12 cellular contexts compared by ENCODE assay signal in genomic region chr19:39449116-39449797, GRCh38. TPM values are rescaled to one million over a fixed set of nuclear protein-coding genes. Genes with fewer than 3 reads are reported as not detected.
A peak's percentile ranks its signal among the peaks of the same experiment; 100 is the strongest.
DNase-seq lines count a peak whose midpoint lies in the region; ATAC-seq and TF ChIP-seq lines count a peak whose summit lies in the region.
"Had no signal": no experiment of that assay in that cellular context is flagged by ENCODE, and none has a peak within 500 bp of the region (broad histone marks: within the 10 kb centered on the region; RNA-seq: fewer than 3 reads in every experiment).

No MANE protein-coding gene starts in this region.

- no peaks in the 10 kb centered on the region for H3K9me2 ChIP-seq in OCI-LY1 (ENCODE audit: low read depth, low read length)

- no peak for TF ChIP-seq CTCF in OCI-LY1 (IDR thresholded peaks at IDR 0.05; ENCODE audit: low read length)
- no peak for TF ChIP-seq CTCF in osteoblast (IDR thresholded peaks at IDR 0.05; ENCODE audit: extremely low read depth, low read depth, low read length)
- TF ChIP-seq CTCF in foreskin keratinocyte (conservative IDR thresholded peaks at IDR 0.05) = no peak

- H3K9ac ChIP-seq in OCI-LY1 (ENCODE audit: low read length) = peak overlapping the region; percentile 35; the same call in 1 of the 2 replicates

- H2AFZ ChIP-seq in OCI-LY1 (ENCODE audit: low read length) = no peak overlapping the region
- no peak overlapping the region for H2AFZ ChIP-seq in osteoblast (ENCODE audit: low read length)

- DNase-seq in activated CD4-positive, alpha-beta T cell treated with anti-CD3 and anti-CD28 coated beads, Interleukin-2, amount 10 ng/mL, durations not matched to agents 24 days and 14 days = no peak
- DNase-seq in activated CD4-positive, alpha-beta T cell treated with anti-CD3 and anti-CD28 coated beads, Interleukin-2, amount 50 U/mL, for 48 hours = no peak
- no peak for DNase-seq in activated naive CD8-positive, alpha-beta T cell treated with anti-CD3 and anti-CD28 coated beads, Interleukin-2, amount 50 U/mL, for 24 hours
- peak; percentile 37 for DNase-seq in osteoblast (ENCODE audit: insufficient read length, low spot score, missing footprints)
- no peak for DNase-seq in foreskin keratinocyte
- DNase-seq: Calu3, NCI-H1105 treated with DMSO at 0.1 percent for 48 hours, NCI-H345 had no signal

- no peaks in the 10 kb centered on the region for H3K9me3 ChIP-seq in OCI-LY1 (ENCODE audit: low read length)
- H3K9me3 ChIP-seq in osteoblast (ENCODE audit: low read depth, low read length) = no peaks in the 10 kb centered on the region

- H3K27ac Mint-ChIP-seq in activated CD4-positive, alpha-beta T cell treated with anti-CD3 and anti-CD28 coated beads, Interleukin-2, amount 10 ng/mL, durations not matched to agents 24 days and 14 days = peak overlapping the region; percentile 96
- H3K27ac Mint-ChIP-seq in activated naive CD8-positive, alpha-beta T cell treated with anti-CD3 and anti-CD28 coated beads, Interleukin-2, amount 50 U/mL, for 24 hours = peak overlapping the region; percentile 99

- H3K4me3 Mint-ChIP-seq in activated CD4-positive, alpha-beta T cell treated with anti-CD3 and anti-CD28 coated beads, Interleukin-2, amount 10 ng/mL, durations not matched to agents 24 days and 14 days = peak overlapping the region; percentile 80
- H3K4me3 Mint-ChIP-seq in activated naive CD8-positive, alpha-beta T cell treated with anti-CD3 and anti-CD28 coated beads, Interleukin-2, amount 50 U/mL, for 24 hours = peak overlapping the region; percentile 99

- no peak for ATAC-seq in activated naive CD8-positive, alpha-beta T cell treated with anti-CD3 and anti-CD28 coated beads, Interleukin-2, amount 50 U/mL, for 24 hours
- ATAC-seq in GM18870 (IDR thresholded peaks at IDR 0.05; ENCODE audit: unreplicated experiment) = no peak
- ATAC-seq in foreskin keratinocyte = no peak
- no peak for ATAC-seq in HG02623 (IDR thresholded peaks at IDR 0.05; ENCODE audit: unreplicated experiment)
- ATAC-seq: right cardiac atrium had no signal

- H3K27me3 Mint-ChIP-seq in activated CD4-positive, alpha-beta T cell treated with anti-CD3 and anti-CD28 coated beads, Interleukin-2, amount 10 ng/mL, durations not matched to agents 24 days and 14 days = no peaks in the 10 kb centered on the region
- no peaks in the 10 kb centered on the region for H3K27me3 Mint-ChIP-seq in activated naive CD8-positive, alpha-beta T cell treated with anti-CD3 and anti-CD28 coated beads, Interleukin-2, amount 50 U/mL, for 24 hours

- peaks cover 46% of the 10 kb centered on the region for H3K4me1 ChIP-seq in OCI-LY1 (ENCODE audit: insufficient read depth, low read length, severe bottlenecking)
- peaks cover 24% of the 10 kb centered on the region for H3K4me1 ChIP-seq in osteoblast (ENCODE audit: insufficient read depth, low read length)
- peaks cover 7% of the 10 kb centered on the region for H3K4me1 ChIP-seq in foreskin keratinocyte

- H3K27me3 ChIP-seq in OCI-LY1 (ENCODE audit: insufficient read depth, low read length) (no peaks in the 10 kb centered on the region), osteoblast (ENCODE audit: insufficient read depth, low read length) (no peaks in the 10 kb centered on the region), foreskin keratinocyte (no peaks in the 10 kb centered on the region)

- H3K27ac ChIP-seq in OCI-LY1 (ENCODE audit: low read depth, low read length, poor library complexity, severe bottlenecking) (peak overlapping the region; percentile 70), osteoblast (ENCODE audit: low read depth, low read length) (no peak overlapping the region), foreskin keratinocyte (no peak overlapping the region)

- H3K79me2 ChIP-seq in OCI-LY1 (ENCODE audit: insufficient read depth, low read length) (peaks cover 69% of the 10 kb centered on the region), osteoblast (ENCODE audit: insufficient read depth, low read length) (peaks cover 97% of the 10 kb centered on the region)

- H3F3A ChIP-seq in OCI-LY1 (ENCODE audit: insufficient read depth, low read length) = no peaks in the 10 kb centered on the region

- intact Hi-C loops in activated CD4-positive, alpha-beta T cell treated with anti-CD3 and anti-CD28 coated beads, Interleukin-2, amount 10 ng/mL, durations not matched to agents 24 days and 14 days (cut with micrococcal nuclease) = loop anchor here (5.0 kb wide), 2 partner anchors 107 to 383 kb away; partner anchors contain the start of genes DYRK1B and SAMD4B

- no peaks in the 10 kb centered on the region for H3K9me3 Mint-ChIP-seq in activated CD4-positive, alpha-beta T cell treated with anti-CD3 and anti-CD28 coated beads, Interleukin-2, amount 10 ng/mL, durations not matched to agents 24 days and 14 days
- no peaks in the 10 kb centered on the region for H3K9me3 Mint-ChIP-seq in activated naive CD8-positive, alpha-beta T cell treated with anti-CD3 and anti-CD28 coated beads, Interleukin-2, amount 50 U/mL, for 24 hours

- peaks cover 65% of the 10 kb centered on the region for H3K36me3 Mint-ChIP-seq in activated CD4-positive, alpha-beta T cell treated with anti-CD3 and anti-CD28 coated beads, Interleukin-2, amount 10 ng/mL, durations not matched to agents 24 days and 14 days (ENCODE audit: low read depth)
- peaks cover 71% of the 10 kb centered on the region for H3K36me3 Mint-ChIP-seq in activated naive CD8-positive, alpha-beta T cell treated with anti-CD3 and anti-CD28 coated beads, Interleukin-2, amount 50 U/mL, for 24 hours (ENCODE audit: low read depth)

- H3K4me2 ChIP-seq in OCI-LY1 (ENCODE audit: low read length) (peak overlapping the region; percentile 63), osteoblast (ENCODE audit: insufficient read depth, low read length) (no peak overlapping the region)

- peaks cover 51% of the 10 kb centered on the region for H3K4me1 Mint-ChIP-seq in activated CD4-positive, alpha-beta T cell treated with anti-CD3 and anti-CD28 coated beads, Interleukin-2, amount 10 ng/mL, durations not matched to agents 24 days and 14 days
- peaks cover 69% of the 10 kb centered on the region for H3K4me1 Mint-ChIP-seq in activated naive CD8-positive, alpha-beta T cell treated with anti-CD3 and anti-CD28 coated beads, Interleukin-2, amount 50 U/mL, for 24 hours

- no peaks in the 10 kb centered on the region for H4K20me1 ChIP-seq in OCI-LY1 (ENCODE audit: insufficient read depth, low read length)
- peaks cover 63% of the 10 kb centered on the region for H4K20me1 ChIP-seq in osteoblast (ENCODE audit: insufficient read depth, low read length)

- peak overlapping the region; percentile 42 for H3K4me3 ChIP-seq in OCI-LY1 (ENCODE audit: low read depth, low read length, poor library complexity, severe bottlenecking)
- no peak overlapping the region for H3K4me3 ChIP-seq in osteoblast (ENCODE audit: insufficient read depth, low read length)

- H3K36me3 ChIP-seq in OCI-LY1 (ENCODE audit: insufficient read depth, low read length) = peaks cover 54% of the 10 kb centered on the region
- H3K36me3 ChIP-seq in osteoblast (ENCODE audit: insufficient read depth, low read length) = peaks cover 29% of the 10 kb centered on the region

RNA-seq across cellular contexts. Expression of gene SUPT5H, which starts 3.9 kb away (rescaled TPM):
- total RNA-seq in activated CD4-positive, alpha-beta T cell treated with anti-CD3 and anti-CD28 coated beads, Interleukin-2, amount 10 ng/mL, durations not matched to agents 24 days and 14 days = 186 and 187 TPM in 2 replicates
- total RNA-seq in osteoblast = 71.9 and 91.2 TPM in 2 replicates
- 82.1 and 85.3 TPM in 2 replicates for total RNA-seq in foreskin keratinocyte
- 70.2 and 78.5 TPM in 2 replicates for polyA plus RNA-seq in foreskin keratinocyte

RNA-seq across cellular contexts. Expression of gene RPS16, which starts 13.5 kb away (rescaled TPM):
- total RNA-seq in activated CD4-positive, alpha-beta T cell treated with anti-CD3 and anti-CD28 coated beads, Interleukin-2, amount 10 ng/mL, durations not matched to agents 24 days and 14 days = 2,597 and 2,671 TPM in 2 replicates
- total RNA-seq in osteoblast (44.9 and 56.0 TPM in 2 replicates), foreskin keratinocyte (178 and 323 TPM in 2 replicates)
- 2,748 and 2,922 TPM in 2 replicates for polyA plus RNA-seq in foreskin keratinocyte

RNA-seq across cellular contexts. Expression of gene TIMM50, which starts 31.4 kb away (rescaled TPM):
- 141 and 143 TPM in 2 replicates for total RNA-seq in activated CD4-positive, alpha-beta T cell treated with anti-CD3 and anti-CD28 coated beads, Interleukin-2, amount 10 ng/mL, durations not matched to agents 24 days and 14 days
- 29.8 and 36.9 TPM in 2 replicates for total RNA-seq in osteoblast
- 87.9 and 99.1 TPM in 2 replicates for total RNA-seq in foreskin keratinocyte
- polyA plus RNA-seq in foreskin keratinocyte = 115 and 122 TPM in 2 replicates

RNA-seq across cellular contexts. Expression of gene PLEKHG2, which starts 36.8 kb away (rescaled TPM):
- 42.0 and 46.1 TPM in 2 replicates for total RNA-seq in activated CD4-positive, alpha-beta T cell treated with anti-CD3 and anti-CD28 coated beads, Interleukin-2, amount 10 ng/mL, durations not matched to agents 24 days and 14 days
- 21.4 and 21.5 TPM in 2 replicates for total RNA-seq in osteoblast
- 19.9 and 26.4 TPM in 2 replicates for total RNA-seq in foreskin keratinocyte
- polyA plus RNA-seq in foreskin keratinocyte = 8.4 and 14.0 TPM in 2 replicates

RNA-seq across cellular contexts. Expression of gene ZFP36, which starts 42.6 kb away (rescaled TPM):
- 35.7 and 39.9 TPM in 2 replicates for total RNA-seq in activated CD4-positive, alpha-beta T cell treated with anti-CD3 and anti-CD28 coated beads, Interleukin-2, amount 10 ng/mL, durations not matched to agents 24 days and 14 days
- total RNA-seq in osteoblast (6.2 and 6.5 TPM in 2 replicates), foreskin keratinocyte (35.0 and 38.1 TPM in 2 replicates)
- 44.5 and 56.1 TPM in 2 replicates for polyA plus RNA-seq in foreskin keratinocyte
